Comparison of ENCODE assay signal across 19 cellular contexts in the genomic region with DNA sequence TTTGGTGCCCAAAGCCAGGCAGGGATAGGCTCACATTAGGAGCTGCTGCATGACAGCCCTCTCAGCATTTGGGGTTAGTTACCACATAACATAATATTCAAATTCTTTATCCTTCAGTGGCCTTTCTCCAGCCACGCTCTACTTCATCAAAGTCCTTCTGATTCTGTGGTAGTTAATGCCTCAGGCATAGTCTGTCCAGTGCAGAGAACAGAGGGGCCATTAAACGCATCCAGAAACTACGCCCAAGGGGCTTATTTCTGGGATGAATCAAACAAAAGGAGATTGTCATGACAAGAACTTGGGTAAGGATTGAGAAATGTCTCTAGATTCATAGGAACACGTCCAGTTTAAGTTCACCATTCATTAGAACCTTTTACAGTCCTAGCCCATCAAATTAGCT.
"Had no signal": no experiment of that assay in that cellular context is flagged by ENCODE, and none has a peak within 500 bp of the region (broad histone marks: within the 10 kb centered on the region; RNA-seq: fewer than 3 reads in every experiment).

No MANE protein-coding gene starts in this region.

- H3K4me1 ChIP-seq: colonic mucosa, esophagus muscularis mucosa, foreskin keratinocyte, gastrocnemius medialis, heart right ventricle, left lung, lower lobe of right lung had no signal

- DNase-seq: colonic mucosa; cortex of kidney; effector CD8-positive, alpha-beta T cell; effector memory CD8-positive, alpha-beta T cell; endodermal cell; foreskin keratinocyte; gastrocnemius medialis; glutamatergic neuron; head of caudate nucleus; heart right ventricle; hippocampal formation; left cardiac atrium; left lung; left ventricle myocardium superior; lower lobe of right lung; mesendoderm; midbrain; naive thymus-derived CD4-positive, alpha-beta T cell had no signal

- H3K4me3 ChIP-seq: colonic mucosa, esophagus muscularis mucosa, gastrocnemius medialis, heart right ventricle, left lung, lower lobe of right lung had no signal

- ATAC-seq: effector memory CD8-positive, alpha-beta T cell; foreskin keratinocyte; gastrocnemius medialis; left cardiac atrium; left lung; left ventricle myocardium superior; lower lobe of right lung; naive thymus-derived CD4-positive, alpha-beta T cell had no signal

- H3K9me3 ChIP-seq: colonic mucosa, gastrocnemius medialis had no signal

- H3K27me3 ChIP-seq: colonic mucosa, esophagus muscularis mucosa, gastrocnemius medialis, heart right ventricle, left lung had no signal

- H3K27ac ChIP-seq: colonic mucosa, esophagus muscularis mucosa, foreskin keratinocyte, gastrocnemius medialis, heart right ventricle, left lung, lower lobe of right lung had no signal

- H3K36me3 ChIP-seq: colonic mucosa, esophagus muscularis mucosa, gastrocnemius medialis, heart right ventricle, left lung, lower lobe of right lung had no signal
